ENCODE assay signal across 40 cellular contexts in genomic region chr5:42543774-42544173, GRCh38.
"Had no signal": no experiment of that assay in that cellular context is flagged by ENCODE, and none has a peak within 500 bp of the region (broad histone marks: within the 10 kb centered on the region; RNA-seq: fewer than 3 reads in every experiment).

No MANE protein-coding gene starts in this region.

- H3K4me3 Mint-ChIP-seq: activated CD4-positive, alpha-beta memory T cell treated with anti-CD3 and anti-CD28 coated beads for 36 hours; activated CD4-positive, alpha-beta T cell treated with anti-CD3 and anti-CD28 coated beads for 36 hours; activated CD8-positive, alpha-beta T cell treated with anti-CD3 and anti-CD28 coated beads for 36 hours; activated naive CD4-positive, alpha-beta T cell treated with anti-CD3 and anti-CD28 coated beads for 36 hours; activated naive CD8-positive, alpha-beta T cell treated with anti-CD3 and anti-CD28 coated beads for 36 hours; activated T-cell treated with anti-CD3 and anti-CD28 coated beads, Interleukin-2, amount 50 U/mL, for 4 hours; activated T-cell treated with anti-CD3 and anti-CD28 coated beads, Interleukin-2, amount 50 U/mL, for 72 hours; activated T-helper 1 cell treated with anti-CD3 and anti-CD28 coated beads, Interleukin-12 subunit alpha, Interleukin-12 subunit beta, Interleukin-2, Interleukin-4 antibody, amounts not matched to agents 30 ng/mL and 10 ng/mL and 1 ng/mL, durations not matched to agents 14 hours and 24 hours and 36 hours; activated T-helper 17 cell treated with anti-CD3 and anti-CD28 coated beads, Interleukin-2, amount 50 U/mL, for 72 hours; brain; central memory CD8-positive, alpha-beta T cell; T-helper 1 cell treated with Interleukin-12 subunit alpha and Interleukin-12 subunit beta and Interleukin-4 antibody, amounts not matched to agents 30 μg/mL and 1 μg/mL, for 36 hours; T-helper 2 cell treated with Interferon-gamma antibody and Interleukin-4, amounts not matched to agents 5 μg/mL and 100 μg/mL, for 36 hours; WTC11 had no signal

- H3K27me3 Mint-ChIP-seq: brain had no signal

- H3K9me3 Mint-ChIP-seq: T-helper 2 cell treated with Interferon-gamma antibody and Interleukin-4, amounts not matched to agents 5 μg/mL and 100 μg/mL, for 36 hours had no signal

- H3K27me3 ChIP-seq: adrenal gland, cardiac muscle cell had no signal

- ATAC-seq: activated CD4-positive, alpha-beta T cell treated with anti-CD3 and anti-CD28 coated beads for 36 hours; activated CD4-positive, CD25-positive, alpha-beta regulatory T cell treated with anti-CD3 and anti-CD28 coated beads, Interleukin-2, amount 50 U/mL, for 24 hours; activated CD8-positive, alpha-beta T cell treated with anti-CD3 and anti-CD28 coated beads for 36 hours; activated naive CD4-positive, alpha-beta T cell treated with anti-CD3 and anti-CD28 coated beads, Interleukin-2, amount 50 U/mL, for 72 hours; activated T-cell treated with anti-CD3 and anti-CD28 coated beads, Interleukin-2, amount 50 U/mL, for 4 hours; activated T-cell treated with anti-CD3 and anti-CD28 coated beads, Interleukin-2, amount 50 U/mL, for 72 hours; activated T-helper 17 cell treated with anti-CD3 and anti-CD28 coated beads, Interleukin-2, amount 50 U/mL, for 72 hours; WTC11 had no signal

- DNase-seq: activated CD4-positive, alpha-beta memory T cell treated with anti-CD3 and anti-CD28 coated beads for 36 hours; activated CD4-positive, alpha-beta T cell treated with anti-CD3 and anti-CD28 coated beads for 1 hour; activated CD4-positive, alpha-beta T cell treated with anti-CD3 and anti-CD28 coated beads for 36 hours; activated CD4-positive, alpha-beta T cell treated with anti-CD3 and anti-CD28 coated beads for 48 hours; activated CD4-positive, alpha-beta T cell treated with anti-CD3 and anti-CD28 coated beads, Interleukin-2, amount 50 U/mL, for 1 hour; activated CD4-positive, alpha-beta T cell treated with anti-CD3 and anti-CD28 coated beads, Interleukin-2, amount 50 U/mL, for 4 hours; activated CD4-positive, CD25-positive, alpha-beta regulatory T cell; activated CD8-positive, alpha-beta memory T cell treated with anti-CD3 and anti-CD28 coated beads, Interleukin-2, amount 50 U/mL, for 4 hours; activated CD8-positive, alpha-beta T cell treated with anti-CD3 and anti-CD28 coated beads for 36 hours; activated effector memory CD4-positive, alpha-beta T cell treated with anti-CD3 and anti-CD28 coated beads, Interleukin-2, amount 50 U/mL, for 16 hours; activated gamma-delta T cell treated with Interleukin-2 at 50 U/mL for 16 hours; activated naive CD4-positive, alpha-beta T cell; activated naive CD4-positive, alpha-beta T cell treated with anti-CD3 and anti-CD28 coated beads for 36 hours; activated naive CD4-positive, alpha-beta T cell treated with anti-CD3 and anti-CD28 coated beads, Interleukin-2, amount 50 U/mL, for 16 hours; activated naive CD8-positive, alpha-beta T cell treated with anti-CD3 and anti-CD28 coated beads for 36 hours; activated T-cell treated with anti-CD3 and anti-CD28 coated beads for 4 hours; activated T-cell treated with anti-CD3 and anti-CD28 coated beads, Interleukin-2, amount 50 U/mL, for 1 hour; activated T-cell treated with anti-CD3 and anti-CD28 coated beads, Interleukin-2, amount 50 U/mL, for 4 hours; activated T-cell treated with anti-CD3 and anti-CD28 coated beads, Interleukin-2, amount 50 U/mL, for 72 hours; adrenal gland; amniotic stem cell; aorta; caudate nucleus; SW 1271; T-helper 1 cell; T-helper 2 cell; T-helper 9 cell; WERI-Rb-1 had no signal

- H3K4me3 ChIP-seq: adrenal gland, cardiac muscle cell had no signal

- H3K27ac ChIP-seq: adrenal gland, cardiac muscle cell, WERI-Rb-1 had no signal

- H3K27ac Mint-ChIP-seq: activated CD4-positive, alpha-beta memory T cell treated with anti-CD3 and anti-CD28 coated beads for 36 hours; activated CD4-positive, alpha-beta T cell treated with anti-CD3 and anti-CD28 coated beads for 36 hours; activated CD8-positive, alpha-beta T cell treated with anti-CD3 and anti-CD28 coated beads for 36 hours; activated naive CD4-positive, alpha-beta T cell treated with anti-CD3 and anti-CD28 coated beads for 36 hours; activated naive CD4-positive, alpha-beta T cell treated with anti-CD3 and anti-CD28 coated beads, Interleukin-2, amount 50 U/mL, for 72 hours; activated naive CD8-positive, alpha-beta T cell treated with anti-CD3 and anti-CD28 coated beads for 36 hours; activated T-cell treated with anti-CD3 and anti-CD28 coated beads, Interleukin-2, amount 50 U/mL, for 72 hours; activated T-helper 1 cell treated with anti-CD3 and anti-CD28 coated beads, Interleukin-12 subunit alpha, Interleukin-12 subunit beta, Interleukin-2, Interleukin-4 antibody, amounts not matched to agents 30 ng/mL and 10 ng/mL and 1 ng/mL, durations not matched to agents 14 hours and 24 hours and 36 hours; activated T-helper 17 cell treated with anti-CD3 and anti-CD28 coated beads, Interleukin-2, amount 50 U/mL, for 72 hours; brain; T-helper 1 cell treated with Interleukin-12 subunit alpha and Interleukin-12 subunit beta and Interleukin-4 antibody, amounts not matched to agents 30 μg/mL and 1 μg/mL, for 36 hours; T-helper 2 cell treated with Interferon-gamma antibody and Interleukin-4, amounts not matched to agents 5 μg/mL and 100 μg/mL, for 36 hours; WTC11 had no signal

- H3K36me3 ChIP-seq: adrenal gland, cardiac muscle cell, WERI-Rb-1 had no signal

- FAIRE-seq: astrocyte, bronchial epithelial cell had no signal

- H3K4me1 Mint-ChIP-seq: activated CD4-positive, alpha-beta T cell treated with anti-CD3 and anti-CD28 coated beads for 36 hours; activated naive CD8-positive, alpha-beta T cell treated with anti-CD3 and anti-CD28 coated beads for 36 hours; activated T-helper 17 cell treated with anti-CD3 and anti-CD28 coated beads, Interleukin-2, amount 50 U/mL, for 72 hours; central memory CD8-positive, alpha-beta T cell; WTC11 had no signal

- H3K36me3 Mint-ChIP-seq: activated naive CD8-positive, alpha-beta T cell treated with anti-CD3 and anti-CD28 coated beads for 36 hours; brain had no signal
